In genomic region chr2:233974530-233975071, GRCh38 we compare ENCODE assay signal across 8 cellular contexts. TPM values are rescaled to one million over a fixed set of nuclear protein-coding genes. Genes with fewer than 3 reads are reported as not detected.
A peak's percentile ranks its signal among the peaks of the same experiment; 100 is the strongest.
DNase-seq lines count a peak whose midpoint lies in the region; ATAC-seq and TF ChIP-seq lines count a peak whose summit lies in the region.

No MANE protein-coding gene starts in this region.

- H3K4me3 Mint-ChIP-seq in activated naive CD4-positive, alpha-beta T cell treated with anti-CD3 and anti-CD28 coated beads for 36 hours = no peak overlapping the region
- no peak overlapping the region for H3K4me3 Mint-ChIP-seq in stimulated activated naive CD8-positive, alpha-beta T cell treated with anti-CD3 and anti-CD28 coated beads, Interleukin-15, amount 100 ng/mL, for 72 hours
- no peak overlapping the region for H3K4me3 Mint-ChIP-seq in progenitor cell of endocrine pancreas (ENCODE audit: low read depth)
- no peak overlapping the region for H3K4me3 Mint-ChIP-seq in H9

- no peak overlapping the region for H2BK120ac ChIP-seq in H9 (ENCODE audit: low read depth, low read length, poor library complexity, severe bottlenecking)

- H3K23ac ChIP-seq in H9 (ENCODE audit: insufficient read length, low read depth, low read length) = no peak overlapping the region

- H3K4ac ChIP-seq in H9 (ENCODE audit: low read depth, low read length) = no peak overlapping the region

- H3K36me3 ChIP-seq in SJCRH30 (no peaks in the 10 kb centered on the region), ovary (no peaks in the 10 kb centered on the region)

- H2AK5ac ChIP-seq in H9 (ENCODE audit: insufficient read length, low read length) = no peak overlapping the region

- H3K18ac ChIP-seq in H9 (ENCODE audit: insufficient read length, low read depth, low read length) = no peak overlapping the region

- H3K14ac ChIP-seq in H9 (ENCODE audit: insufficient read depth, low read length) = no peak overlapping the region

- H4K8ac ChIP-seq in H9 (replicated peaks; ENCODE audit: insufficient read length, low read depth, low read length) = no peak overlapping the region

- CTCF ChIA-PET in activated naive CD4-positive, alpha-beta T cell treated with anti-CD3 and anti-CD28 coated beads for 36 hours (lab: Charles Lee) = interaction anchor here (0.5 to 1.2 kb wide), 3 partner anchors 127 to 535 kb away, joined by 3 read pairs; no protein-coding TSS in a partner anchor

- H3K79me1 ChIP-seq in H9 (ENCODE audit: insufficient read depth, low read depth, low read length, poor library complexity, severe bottlenecking) = no peaks in the 10 kb centered on the region

- ATAC-seq in stimulated activated naive CD8-positive, alpha-beta T cell treated with anti-CD3 and anti-CD28 coated beads, Interleukin-15, amount 100 ng/mL, for 72 hours = peak; percentile 80

- no peak overlapping the region for H2BK12ac ChIP-seq in H9 (ENCODE audit: insufficient read length, low read depth, low read length)

- H3K4me1 ChIP-seq in SJCRH30 (peaks cover 20% of the 10 kb centered on the region), H9 (ENCODE audit: insufficient read depth, low read length) (no peaks in the 10 kb centered on the region), ovary (ENCODE audit: insufficient read depth) (no peaks in the 10 kb centered on the region)

- no peak overlapping the region for H3K9ac ChIP-seq in H9 (ENCODE audit: extremely low read depth, insufficient read length, low read length)

- TF ChIP-seq POLR2A in ovary (IDR thresholded peaks at IDR 0.05) = no peak

- H4K20me1 ChIP-seq in H9 (ENCODE audit: control insufficient read depth, insufficient read depth, insufficient read length) = no peaks in the 10 kb centered on the region

- no peaks in the 10 kb centered on the region for H3K23me2 ChIP-seq in H9 (ENCODE audit: insufficient read length, low read depth, low read length, poor library complexity, severe bottlenecking)

- H3K56ac ChIP-seq in H9 (ENCODE audit: insufficient read length, low read depth, low read length) = no peak overlapping the region

- TF ChIP-seq CTCF in foreskin fibroblast (IDR thresholded peaks at IDR 0.05; ENCODE audit: low read depth, low read length) = no peak
- no peak for TF ChIP-seq CTCF in progenitor cell of endocrine pancreas (IDR thresholded peaks at IDR 0.05; ENCODE audit: unreplicated experiment)
- TF ChIP-seq CTCF in H9 (conservative IDR thresholded peaks at IDR 0.05) = no peak
- no peak for TF ChIP-seq CTCF in ovary (IDR thresholded peaks at IDR 0.05)

- H3T11ph ChIP-seq in H9 (ENCODE audit: low read length) = no peak overlapping the region

- no peak overlapping the region for H3K4me2 ChIP-seq in H9 (ENCODE audit: insufficient read depth, insufficient read length, low read length)

- H2BK20ac ChIP-seq in H9 (ENCODE audit: low read depth, low read length, poor library complexity, severe bottlenecking) = no peak overlapping the region

- no peaks in the 10 kb centered on the region for H3K79me2 ChIP-seq in H9 (ENCODE audit: insufficient read depth, low read length)

- H3K9me3 ChIP-seq in SJCRH30 (replicated peaks) (no peaks in the 10 kb centered on the region), H9 (ENCODE audit: control insufficient read depth, low read depth, low read length) (no peaks in the 10 kb centered on the region), ovary (no peaks in the 10 kb centered on the region)

- no peaks in the 10 kb centered on the region for H3K27me3 Mint-ChIP-seq in activated naive CD4-positive, alpha-beta T cell treated with anti-CD3 and anti-CD28 coated beads for 36 hours (ENCODE audit: low read depth)
- no peaks in the 10 kb centered on the region for H3K27me3 Mint-ChIP-seq in stimulated activated naive CD8-positive, alpha-beta T cell treated with anti-CD3 and anti-CD28 coated beads, Interleukin-15, amount 100 ng/mL, for 72 hours
- H3K27me3 Mint-ChIP-seq in progenitor cell of endocrine pancreas (peaks cover 8% of the 10 kb centered on the region), H9 (ENCODE audit: low read depth) (peaks cover 6% of the 10 kb centered on the region)

- H3K27ac Mint-ChIP-seq in activated naive CD4-positive, alpha-beta T cell treated with anti-CD3 and anti-CD28 coated beads for 36 hours = no peak overlapping the region
- H3K27ac Mint-ChIP-seq in stimulated activated naive CD8-positive, alpha-beta T cell treated with anti-CD3 and anti-CD28 coated beads, Interleukin-15, amount 100 ng/mL, for 72 hours = no peak overlapping the region
- H3K27ac Mint-ChIP-seq in progenitor cell of endocrine pancreas = no peak overlapping the region
- H3K27ac Mint-ChIP-seq in H9 = 0 out of 7 replicates have a peak overlapping the region, but pooled peaks of 1 of the 3 experiments have one; percentile 4

- no peaks in the 10 kb centered on the region for H3K36me3 Mint-ChIP-seq in activated naive CD4-positive, alpha-beta T cell treated with anti-CD3 and anti-CD28 coated beads for 36 hours (ENCODE audit: low read depth)
- no peaks in the 10 kb centered on the region for H3K36me3 Mint-ChIP-seq in progenitor cell of endocrine pancreas (ENCODE audit: insufficient read depth)
- peaks cover 0 to 7% (median 2%) of the 10 kb centered on the region in 3 experiments; a peak in 2 of 7 replicates for H3K36me3 Mint-ChIP-seq in H9 (ENCODE audit: insufficient read depth in 1 of 3, low read depth in 3 of 3)

- peaks cover 8% of the 10 kb centered on the region for H3K4me1 Mint-ChIP-seq in activated naive CD4-positive, alpha-beta T cell treated with anti-CD3 and anti-CD28 coated beads for 36 hours (ENCODE audit: low read depth)
- peaks cover 34% of the 10 kb centered on the region for H3K4me1 Mint-ChIP-seq in stimulated activated naive CD8-positive, alpha-beta T cell treated with anti-CD3 and anti-CD28 coated beads, Interleukin-15, amount 100 ng/mL, for 72 hours
- H3K4me1 Mint-ChIP-seq in progenitor cell of endocrine pancreas (ENCODE audit: low read depth) = no peaks in the 10 kb centered on the region
- H3K4me1 Mint-ChIP-seq in H9 = peaks cover 14 to 15% of the 10 kb centered on the region in 2 experiments

- H3K27me3 ChIP-seq in SJCRH30 (no peaks in the 10 kb centered on the region), H9 (ENCODE audit: insufficient read depth, low read length) (no peaks in the 10 kb centered on the region), ovary (no peaks in the 10 kb centered on the region)

- TF ChIP-seq EP300 in ovary (IDR thresholded peaks at IDR 0.05) = no peak

- H3K4me3 ChIP-seq in SJCRH30 = no peak overlapping the region
- H3K4me3 ChIP-seq in foreskin fibroblast (ENCODE audit: low read depth in 1 of 2, low read length in 2 of 2) = no peak overlapping the region
- H3K4me3 ChIP-seq in ovary = no peak overlapping the region

- intact Hi-C loops in activated naive CD4-positive, alpha-beta T cell treated with anti-CD3 and anti-CD28 coated beads for 36 hours (cut with micrococcal nuclease) = loop anchor here (5.0 kb wide), 2 partner anchors 128 to 318 kb away; no protein-coding TSS in a partner anchor
- intact Hi-C loops in ovary (cut with DNase I) = no loop called here

- H3K27ac ChIP-seq in SJCRH30 (peak overlapping the region; percentile 29), H9 (ENCODE audit: insufficient read length, low read depth, low read length) (no peak overlapping the region), ovary (no peak overlapping the region)

- no CpG with 5 or more reads among the region's 4 CpGs for WGBS in H9 (ENCODE audit: extremely low coverage, insufficient read length, low lambda C conversion rate)
- 33 to 42% (median 39%) methylated on average over 4 of the region's 4 CpGs for WGBS in ovary, 3 donors

- no peak overlapping the region for H2BK5ac ChIP-seq in H9 (ENCODE audit: insufficient read length, low read length)

- no peaks in the 10 kb centered on the region for H3K9me3 Mint-ChIP-seq in activated naive CD4-positive, alpha-beta T cell treated with anti-CD3 and anti-CD28 coated beads for 36 hours
- H3K9me3 Mint-ChIP-seq in stimulated activated naive CD8-positive, alpha-beta T cell treated with anti-CD3 and anti-CD28 coated beads, Interleukin-15, amount 100 ng/mL, for 72 hours = no peaks in the 10 kb centered on the region
- peaks cover 7% of the 10 kb centered on the region for H3K9me3 Mint-ChIP-seq in progenitor cell of endocrine pancreas (ENCODE audit: low read depth)
- H3K9me3 Mint-ChIP-seq in H9 = peaks cover 8 to 11% of the 10 kb centered on the region in 2 experiments; a peak in 3 of 5 replicates

- peak; percentile 44 for DNase-seq in activated naive CD4-positive, alpha-beta T cell treated with anti-CD3 and anti-CD28 coated beads for 36 hours
- DNase-seq in activated naive CD4-positive, alpha-beta T cell treated with anti-CD3 and anti-CD28 coated beads, Interleukin-2, amount 50 U/mL, for 16 hours = no peak
- peak; percentile 89 to 90 for DNase-seq in SJCRH30
- peak; percentile 98 to 99 for DNase-seq in foreskin fibroblast
- DNase-seq in stimulated activated naive CD8-positive, alpha-beta T cell treated with anti-CD3 and anti-CD28 coated beads, Interleukin-15, amount 100 ng/mL, for 72 hours = peak in 1 of 2 donors; percentile 30
- DNase-seq in progenitor cell of endocrine pancreas (ENCODE audit: low spot score, unreplicated experiment) = no peak
- no peak for DNase-seq in H9
- no peak for DNase-seq in ovary

- no peak overlapping the region for H2BK15ac ChIP-seq in H9 (ENCODE audit: low read depth, low read length)

- no peak overlapping the region for H4K5ac ChIP-seq in H9 (ENCODE audit: insufficient read length, low read depth, low read length)

- no peak overlapping the region for H2AFZ ChIP-seq in H9 (ENCODE audit: low read length)

- no peak overlapping the region for H4K91ac ChIP-seq in H9 (ENCODE audit: insufficient read length, low read depth, low read length)

RNA-seq across cellular contexts. Expression of gene TRPM8, which starts 57.4 kb away (rescaled TPM):
- not detected for total RNA-seq in activated naive CD4-positive, alpha-beta T cell treated with anti-CD3 and anti-CD28 coated beads for 36 hours
- 0.10 and 0.18 TPM in 2 replicates for total RNA-seq in SJCRH30 (2014; rRNA removed; shearing (Covaris generic))
- not detected in 2 replicates for total RNA-seq in progenitor cell of endocrine pancreas
- total RNA-seq in H9 (2021) = 0.20 and 0.28 TPM in 2 replicates
- under 1 TPM in 1 of 7 donors, not detected in 6; 0.92 TPM for total RNA-seq in ovary
- polyA plus RNA-seq in ovary = not detected

Comparison
In these comparisons a context has a peak if more than half of its experiments do, and no peak if none do; other contexts are left out.
1. DNase-seq: peak in activated naive CD4-positive, alpha-beta T cell treated with anti-CD3 and anti-CD28 coated beads for 36 hours (single experiment), SJCRH30 (2 of 2) and foreskin fibroblast (2 of 2); none in activated naive CD4-positive, alpha-beta T cell treated with anti-CD3 and anti-CD28 coated beads, Interleukin-2, amount 50 U/mL, for 16 hours (single experiment), progenitor cell of endocrine pancreas (single experiment), H9 (single experiment) and ovary (0 of 5).